Comparison of ENCODE assay signal across 5 cellular contexts in genomic region chr2:198975779-198976178, GRCh38.
"Had no signal": no experiment of that assay in that cellular context is flagged by ENCODE, and none has a peak within 500 bp of the region (broad histone marks: within the 10 kb centered on the region; RNA-seq: fewer than 3 reads in every experiment).

No MANE protein-coding gene starts in this region.

- H3K27ac ChIP-seq: HL-60 had no signal

- DNase-seq: IMR-90, KBM-7 had no signal

- ATAC-seq: HepG2, K562 had no signal

- H3K4me3 ChIP-seq: K562 had no signal
